In genomic region chr2:121283670-121284245, GRCh38 we compare ENCODE assay signal across 11 cellular contexts. TPM values are rescaled to one million over a fixed set of nuclear protein-coding genes. Genes with fewer than 3 reads are reported as not detected.
A peak's percentile ranks its signal among the peaks of the same experiment; 100 is the strongest.
DNase-seq lines count a peak whose midpoint lies in the region; ATAC-seq and TF ChIP-seq lines count a peak whose summit lies in the region.
"Had no signal": no experiment of that assay in that cellular context is flagged by ENCODE, and none has a peak within 500 bp of the region (broad histone marks: within the 10 kb centered on the region; RNA-seq: fewer than 3 reads in every experiment).

No MANE protein-coding gene starts in this region.

- ATAC-seq in PC-3: no peak
- no peak for ATAC-seq in GM19023 (IDR thresholded peaks at IDR 0.05; ENCODE audit: unreplicated experiment)
- ATAC-seq: sciatic nerve had no signal

- H3K4me3 ChIP-seq in PC-3 (ENCODE audit: low read length) (peak overlapping the region; percentile 84), hepatocyte (no peak overlapping the region), uterus (no peak overlapping the region)

- H4K20me1 ChIP-seq in PC-3 (ENCODE audit: low read length) (no peaks in the 10 kb centered on the region), hepatocyte (ENCODE audit: insufficient read depth, poor library complexity, severe bottlenecking) (no peaks in the 10 kb centered on the region)

- H3K79me2 ChIP-seq in PC-3 (ENCODE audit: low read length) (peaks cover 11% of the 10 kb centered on the region), hepatocyte (no peaks in the 10 kb centered on the region)

- intact Hi-C loops in PC-3 (cut with micrococcal nuclease): no loop called here
- intact Hi-C loops in uterus (cut with DNase I; ENCODE audit: low total_unique reads): no loop called here

- H3K36me3 ChIP-seq in PC-3 (ENCODE audit: low read depth, low read length) (no peaks in the 10 kb centered on the region), hepatocyte (replicated peaks; ENCODE audit: insufficient read depth, low read depth) (no peaks in the 10 kb centered on the region), uterus (no peaks in the 10 kb centered on the region)
- H3K36me3 ChIP-seq: esophagus muscularis mucosa had no signal

- H3K9me3 ChIP-seq in PC-3 (ENCODE audit: low read length) (no peaks in the 10 kb centered on the region), hepatocyte (ENCODE audit: low read depth) (no peaks in the 10 kb centered on the region), uterus (no peaks in the 10 kb centered on the region)
- H3K9me3 ChIP-seq: esophagus muscularis mucosa, testis had no signal

- WGBS in hepatocyte (ENCODE audit: low lambda C conversion rate, missing lambda C conversion rate): 53% methylated on average over 6 of the region's 6 CpGs

- CTCF ChIA-PET in PC-3 (lab: Charles Lee): no interaction called here

- peak overlapping the region; percentile 54 for H3K9ac ChIP-seq in PC-3 (ENCODE audit: low read length)

- DNase-seq in NCI-H1417 (lab: John Stamatoyannopoulos, UW) (peak in 2 of 3 experiments; percentile 12 to 40), NCI-H1417 treated with DMSO at 0.1 percent for 48 hours (lab: John Stamatoyannopoulos, UW) (no peak), PC-3 (peak; percentile 45), hepatocyte (ENCODE audit: low spot score) (no peak), renal cortical epithelial cell (ENCODE audit: low read depth) (peak; percentile 22), foreskin melanocyte (no peak), uterus (no peak)
- DNase-seq: testis had no signal

- H3K27ac ChIP-seq in PC-3 (ENCODE audit: low read length) (no peak overlapping the region), hepatocyte (no peak overlapping the region), uterus (no peak overlapping the region)
- H3K27ac ChIP-seq: esophagus muscularis mucosa, testis had no signal

- TF ChIP-seq CTCF in PC-3 (conservative IDR thresholded peaks at IDR 0.05; ENCODE audit: low read depth, low read length) (no peak), hepatocyte (IDR thresholded peaks at IDR 0.05; ENCODE audit: poor library complexity) (no peak), uterus (IDR thresholded peaks at IDR 0.05) (no peak)

- H3K27me3 ChIP-seq in PC-3 (ENCODE audit: low read length): no peaks in the 10 kb centered on the region
- peaks cover 21% of the 10 kb centered on the region for H3K27me3 ChIP-seq in hepatocyte
- peaks cover 0 to 3% of the 10 kb centered on the region in 2 donors for H3K27me3 ChIP-seq in uterus
- H3K27me3 ChIP-seq: testis had no signal

- TF ChIP-seq POLR2A in uterus (IDR thresholded peaks at IDR 0.05): no peak

- POLR2A ChIA-PET in PC-3 (lab: Charles Lee; ENCODE audit: unreplicated experiment): no interaction called here

- no peaks in the 10 kb centered on the region for H3F3A ChIP-seq in PC-3 (ENCODE audit: low read length, unreplicated experiment)

- H2AFZ ChIP-seq in PC-3 (ENCODE audit: low read length): peak overlapping the region; percentile 71
- H2AFZ ChIP-seq in hepatocyte: no peak overlapping the region

- H3K4me1 ChIP-seq in PC-3 (ENCODE audit: insufficient read depth, low read length): peaks cover 16% of the 10 kb centered on the region
- peaks cover 17% of the 10 kb centered on the region for H3K4me1 ChIP-seq in hepatocyte (ENCODE audit: insufficient read depth)
- H3K4me1 ChIP-seq in uterus: no peaks in the 10 kb centered on the region

- H3K4me2 ChIP-seq in PC-3 (ENCODE audit: low read length) (peak overlapping the region; percentile 92), hepatocyte (peak overlapping the region; percentile 97)

- H3K9me2 ChIP-seq in PC-3 (replicated peaks; ENCODE audit: low read length) (no peaks in the 10 kb centered on the region), hepatocyte (replicated peaks; ENCODE audit: insufficient read depth) (no peaks in the 10 kb centered on the region)

- BruUV-seq in PC-3 (replicated peaks; lab: Mats Ljungman, UMichigan): TSS peak; percentile 51

RNA-seq across cellular contexts. Expression of gene TFCP2L1, which starts 1.2 kb away (rescaled TPM):
- 2.4 and 3.5 TPM in 2 replicates for total RNA-seq in PC-3 (2014; rRNA removed)
- total RNA-seq in hepatocyte: 2.2 and 2.5 TPM in 2 replicates
- 0.99 and 1.1 TPM in 2 replicates for polyA plus RNA-seq in hepatocyte
- total RNA-seq in renal cortical epithelial cell: 16.1 and 139 TPM in 2 replicates
- 1 to 10 TPM in 2 of 4 donors, under 1 TPM in 2; under 0.01 to 6.2 (median 2.1) TPM for total RNA-seq in uterus

Comparison
In these comparisons a context has a peak if more than half of its experiments do, and no peak if none do; other contexts are left out.
1. DNase-seq: peak in NCI-H1417 (2 of 3), PC-3 (single experiment) and renal cortical epithelial cell (single experiment); none in NCI-H1417 treated with DMSO at 0.1 percent for 48 hours (single experiment), hepatocyte (single experiment), foreskin melanocyte (single experiment) and uterus (0 of 2).